ENCODE assay signal across 25 cellular contexts in the genomic region with DNA sequence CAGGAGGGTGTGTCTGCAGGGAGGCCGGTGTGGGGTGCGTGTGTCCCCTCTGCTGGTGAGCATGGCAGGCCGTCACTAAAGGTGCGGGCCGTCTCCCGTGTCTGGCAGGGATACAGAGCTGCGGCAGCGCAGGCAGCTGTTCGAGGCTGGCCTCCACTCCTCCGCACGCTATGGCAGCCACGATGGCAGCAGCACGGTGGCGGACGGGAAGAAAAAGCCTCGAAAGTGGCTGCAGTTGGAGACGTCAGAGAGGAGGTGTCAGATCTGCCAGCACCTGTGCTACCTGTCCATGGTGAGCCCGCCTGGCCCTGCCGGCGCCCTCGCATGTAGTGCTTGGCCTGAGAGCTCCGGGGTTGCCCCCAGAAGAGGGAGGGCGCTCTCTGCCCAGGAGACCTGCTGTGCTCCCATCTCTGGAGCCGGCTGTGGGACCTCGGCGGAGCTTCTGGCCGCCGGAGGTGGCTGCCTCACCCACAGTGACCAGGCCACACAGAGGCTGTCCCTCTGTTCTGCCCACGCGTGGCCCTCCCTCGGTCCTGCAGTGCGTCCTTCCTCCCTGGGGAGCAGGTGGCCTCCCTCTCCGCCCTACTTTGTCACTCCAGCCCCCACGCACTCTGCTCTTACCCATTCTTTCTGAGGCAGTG.
DNase-seq lines count a peak whose midpoint lies in the region; ATAC-seq, FAIRE-seq and TF ChIP-seq lines count a peak whose summit lies in the region.
"Had no signal": no experiment of that assay in that cellular context is flagged by ENCODE, and none has a peak within 500 bp of the region (broad histone marks: within the 10 kb centered on the region; RNA-seq: fewer than 3 reads in every experiment).

No MANE protein-coding gene starts in this region.

- H4K91ac ChIP-seq in H1 (replicated peaks; ENCODE audit: insufficient read length, low read length), result no peak overlapping the region

- H3K23me2 ChIP-seq in H1 (ENCODE audit: low read depth, low read length), result no peaks in the 10 kb centered on the region

- no peak for FAIRE-seq in H1 (lab: Jason Lieb, UNC)
- no peak for FAIRE-seq in D721Med (lab: Jason Lieb, UNC)
- FAIRE-seq: G401.6, H54, keratinocyte had no signal

- H3K79me2 ChIP-seq in H1 (ENCODE audit: control insufficient read depth in 1 of 2, insufficient read depth in 2 of 2, low read length in 2 of 2), result peaks cover 0 to 36% of the 10 kb centered on the region in 2 experiments; a peak in 2 of 4 replicates
- no peaks in the 10 kb centered on the region for H3K79me2 ChIP-seq in PC-9 (ENCODE audit: low read depth)

- H3K56ac ChIP-seq in H1 (replicated peaks; ENCODE audit: insufficient read length, low read depth, low read length), result no peak overlapping the region

- TF ChIP-seq RAD21 in H1 (IDR thresholded peaks at IDR 0.05 in 1 of 2, conservative IDR thresholded peaks at IDR 0.05 in 1 of 2; ENCODE audit: low read depth in 2 of 2, low read length in 2 of 2), result no peak

- no peak overlapping the region for H2BK20ac ChIP-seq in H1 (ENCODE audit: low read length)

- H3K9me3 Mint-ChIP-seq in nephron progenitor cell, result no peaks in the 10 kb centered on the region
- H3K9me3 Mint-ChIP-seq: activated CD8-positive, alpha-beta T cell treated with anti-CD3 and anti-CD28 coated beads for 36 hours; brain had no signal

- H3K18ac ChIP-seq in H1 (ENCODE audit: extremely low read depth, low read length), result no peak overlapping the region

- TF ChIP-seq CTCF in right atrium auricular region (IDR thresholded peaks at IDR 0.05) (no peak), H1 (IDR thresholded peaks at IDR 0.05; ENCODE audit: control extremely low read depth in 1 of 3, insufficient read depth in 1 of 3, low read depth in 1 of 3, low read length in 3 of 3) (no peak), nephron progenitor cell (IDR thresholded peaks at IDR 0.05) (no peak), PC-9 (conservative IDR thresholded peaks at IDR 0.05) (no peak), D721Med (IDR thresholded peaks at IDR 0.05; ENCODE audit: insufficient read depth, missing control alignments) (no peak)

- no peak overlapping the region for H3K23ac ChIP-seq in H1 (ENCODE audit: insufficient read length)

- ATAC-seq in left cardiac atrium (no peak), HG02610 (IDR thresholded peaks at IDR 0.05; ENCODE audit: unreplicated experiment) (no peak)
- ATAC-seq: activated CD4-positive, CD25-positive, alpha-beta regulatory T cell treated with anti-CD3 and anti-CD28 coated beads, Interleukin-2, amount 50 U/mL, for 24 hours; activated CD8-positive, alpha-beta T cell treated with anti-CD3 and anti-CD28 coated beads for 36 hours; psoas muscle had no signal

- CTCF ChIA-PET in H1 (lab: Charles Lee; ENCODE audit: partially characterized antibody) (interaction anchor here (0.5 to 4.9 kb wide), 3 partner anchors 9 to 1446 kb away, joined by 3 to 24 read pairs (median 3); no protein-coding TSS in a partner anchor), PC-9 (lab: Charles Lee) (no interaction called here)

- peaks cover 0 to 22% of the 10 kb centered on the region in 2 donors for H3K4me1 ChIP-seq in right atrium auricular region
- H3K4me1 ChIP-seq in H1 (replicated peaks in 1 of 4; ENCODE audit: control insufficient read depth in 3 of 4, insufficient read depth in 4 of 4, low read length in 3 of 4), result peaks cover 0 to 4% (median 2%) of the 10 kb centered on the region in 4 experiments; a peak in 3 of 7 replicates
- no peaks in the 10 kb centered on the region for H3K4me1 ChIP-seq in PC-9 (replicated peaks; ENCODE audit: insufficient read depth)
- H3K4me1 ChIP-seq: tibial nerve had no signal

- no peak overlapping the region for H4K8ac ChIP-seq in H1 (ENCODE audit: extremely low read depth, insufficient read depth, low read length)

- 93% methylated on average over 32 of the region's 34 CpGs; no CpG with 5 or more reads in 1 of the 2 experiments for WGBS in H1 (ENCODE audit: extremely low coverage in 1 of 2, insufficient coverage in 1 of 2, insufficient read length in 1 of 2, insufficient replicate concordance in 2 of 2, low coverage in 1 of 2, low lambda C conversion rate in 2 of 2, missing lambda C conversion rate in 1 of 2), 2 experiments

- H3K4me3 ChIP-seq in right atrium auricular region (no peak overlapping the region), H1 (ENCODE audit: extremely low read depth in 1 of 4, insufficient read depth in 2 of 4, low read depth in 3 of 4, low read length in 4 of 4) (no peak overlapping the region), PC-9 (no peak overlapping the region)
- H3K4me3 ChIP-seq: psoas muscle, stomach, tibial nerve had no signal

- DNase-seq in right atrium auricular region (ENCODE audit: low spot score) (no peak), left cardiac atrium (no peak), H1 (ENCODE audit: low read depth in 1 of 2, low spot score in 2 of 2) (no peak), nephron progenitor cell (no peak), PC-9 (no peak), D721Med (ENCODE audit: insufficient read length, low spot score) (no peak)
- DNase-seq: ACHN; activated CD8-positive, alpha-beta T cell treated with anti-CD3 and anti-CD28 coated beads for 36 hours; glutamatergic neuron; KG1; NCI-H1436; NCI-H2081 treated with DMSO at 0.1 percent for 48 hours; NCI-H345; NCI-H748 treated with DMSO at 0.1 percent for 48 hours; psoas muscle; RPMI8226; stomach had no signal

- BruUV-seq in PC-9 (replicated peaks; lab: Mats Ljungman, UMichigan), result no TSS peak

- no peak overlapping the region for H3K4me3 Mint-ChIP-seq in nephron progenitor cell
- H3K4me3 Mint-ChIP-seq: activated CD8-positive, alpha-beta T cell treated with anti-CD3 and anti-CD28 coated beads for 36 hours; brain had no signal

- H3K9me2 ChIP-seq in PC-9 (ENCODE audit: insufficient read depth), result no peaks in the 10 kb centered on the region

- H3K36me3 ChIP-seq in right atrium auricular region (peaks cover 50% of the 10 kb centered on the region), H1 (ENCODE audit: control insufficient read depth in 2 of 4, insufficient read depth in 4 of 4, low read length in 3 of 4) (peaks cover 40 to 99% (median 78%) of the 10 kb centered on the region in 4 experiments), PC-9 (ENCODE audit: low read depth) (0 out of 2 replicates have a peak, but pooled peaks cover 3% of the 10 kb centered on the region)

- POLR2A ChIA-PET in H1 (lab: Charles Lee; ENCODE audit: partially characterized antibody) (interaction anchor here (1.1 to 1.7 kb wide), 3 partner anchors 9 to 12 kb away, joined by 3 to 7 read pairs (median 4); no protein-coding TSS in a partner anchor), PC-9 (lab: Charles Lee; ENCODE audit: unreplicated experiment) (no interaction called here)

- no peak overlapping the region for H2BK15ac ChIP-seq in H1 (ENCODE audit: low read length)

- peaks cover 77% of the 10 kb centered on the region for H3K36me3 Mint-ChIP-seq in nephron progenitor cell (ENCODE audit: low read depth)

- H3K4me1 Mint-ChIP-seq in nephron progenitor cell, result peaks cover 48% of the 10 kb centered on the region

- H3F3A ChIP-seq in PC-9 (ENCODE audit: insufficient read depth, low read depth), result no peaks in the 10 kb centered on the region

- H2BK5ac ChIP-seq in H1 (ENCODE audit: low read depth, low read length), result peak overlapping the region; percentile 9; the same call in 1 of the 2 replicates

- no peak overlapping the region for H4K5ac ChIP-seq in H1 (ENCODE audit: insufficient read length, low read depth, low read length)

- no peak for TF ChIP-seq EP300 in H1 (IDR thresholded peaks at IDR 0.05; ENCODE audit: borderline replicate concordance in 1 of 2, low read depth in 2 of 2, low read length in 2 of 2)

- H3K9me3 ChIP-seq in right atrium auricular region (no peaks in the 10 kb centered on the region), H1 (ENCODE audit: insufficient read depth in 2 of 2, low read depth in 1 of 2, low read length in 1 of 2) (no peaks in the 10 kb centered on the region), PC-9 (ENCODE audit: insufficient read depth, low read depth) (no peaks in the 10 kb centered on the region)
- H3K9me3 ChIP-seq: psoas muscle, stomach, tibial nerve had no signal

- H3K14ac ChIP-seq in H1 (ENCODE audit: insufficient read length), result no peak overlapping the region

- H2AK5ac ChIP-seq in H1 (ENCODE audit: low read depth, low read length), result no peak overlapping the region

- H2BK120ac ChIP-seq in H1 (replicated peaks; ENCODE audit: low read depth, low read length), result no peak overlapping the region

- peak overlapping the region; percentile 70 to 87 for H3K27ac ChIP-seq in right atrium auricular region
- no peak overlapping the region for H3K27ac ChIP-seq in H1 (ENCODE audit: low read depth, low read length)
- H3K27ac ChIP-seq in PC-9, result no peak overlapping the region
- H3K27ac ChIP-seq: epithelial cell of prostate, stomach, tibial nerve had no signal

- H4K20me1 ChIP-seq in H1 (replicated peaks in 1 of 2; ENCODE audit: control insufficient read depth in 1 of 2, insufficient read depth in 2 of 2, low read length in 2 of 2) (peaks cover 22 to 37% of the 10 kb centered on the region in 2 experiments), PC-9 (ENCODE audit: insufficient read depth) (no peaks in the 10 kb centered on the region; the same call in 1 of the 2 replicates)

- peak overlapping the region; percentile 93 for H3K27ac Mint-ChIP-seq in nephron progenitor cell

- intact Hi-C loops in left cardiac atrium (cut with DNase I) (no loop called here), PC-9 (cut with micrococcal nuclease; ENCODE audit: unreplicated experiment) (no loop called here)

- H2AFZ ChIP-seq in H1 (ENCODE audit: low read length) (no peak overlapping the region), PC-9 (no peak overlapping the region)

- no peak overlapping the region for H2BK12ac ChIP-seq in H1 (ENCODE audit: low read depth, low read length)

- TF ChIP-seq POLR2A in H1 (IDR thresholded peaks at IDR 0.05; ENCODE audit: control extremely low read depth in 1 of 2, low read depth in 2 of 2, low read length in 2 of 2), result peak in 1 of 2 experiments; percentile 36; a peak in 1 of 3 replicates

- H3K79me1 ChIP-seq in H1 (ENCODE audit: low read depth, low read length), result peaks cover 9% of the 10 kb centered on the region; the same call in 1 of the 2 replicates

- no peaks in the 10 kb centered on the region for H3K27me3 ChIP-seq in right atrium auricular region
- no peaks in the 10 kb centered on the region for H3K27me3 ChIP-seq in H1 (replicated peaks in 1 of 4; ENCODE audit: control insufficient read depth in 3 of 4, extremely low read depth in 1 of 4, insufficient read depth in 3 of 4, low read length in 3 of 4)
- H3K27me3 ChIP-seq in PC-9 (ENCODE audit: insufficient read depth, low read depth), result no peaks in the 10 kb centered on the region
- H3K27me3 ChIP-seq: stomach, tibial nerve had no signal

- no peak overlapping the region for H3K9ac ChIP-seq in H1 (replicated peaks in 1 of 4; ENCODE audit: extremely low read depth in 1 of 4, low read depth in 3 of 4, low read length in 3 of 4)

- no peak overlapping the region for H3K4ac ChIP-seq in H1 (replicated peaks; ENCODE audit: insufficient read length, low read depth, low read length)

- H3K4me2 ChIP-seq in H1 (ENCODE audit: insufficient read depth in 1 of 2, low read depth in 2 of 2, low read length in 2 of 2) (no peak overlapping the region), PC-9 (no peak overlapping the region)

- no peaks in the 10 kb centered on the region for H3K27me3 Mint-ChIP-seq in nephron progenitor cell (ENCODE audit: low read depth, poor library complexity)
- H3K27me3 Mint-ChIP-seq: activated CD8-positive, alpha-beta T cell treated with anti-CD3 and anti-CD28 coated beads for 36 hours; brain had no signal

Comparison
In these comparisons a context has a peak if more than half of its experiments do, and no peak if none do; other contexts are left out.
1. H3K27ac ChIP-seq: peak in right atrium auricular region (2 of 2); none in H1 (single experiment) and PC-9 (single experiment).